ENCODE assay signal across 1 cellular context in genomic region chr1:111139956-111140679, GRCh38.
TF ChIP-seq lines count a peak whose summit lies in the region.

CEPT1 (plus strand) TSS chr1:111140223; CDS start chr1:111147715, 7,492 bp downstream.
DRAM2 (minus strand) TSS chr1:111140093; CDS start chr1:111131554, 8,539 bp downstream.

TF ChIP-seq in HepG2, 621 proteins besides CTCF, POLR2A, EP300 and RAD21 (continued from another document and continues in another):
- TF ChIP-seq ZNF335 (CRISPR knock-in tag; IDR thresholded peaks at IDR 0.05) (peak; percentile 46; the same call in 1 of the 2 replicates), BRD4 (CRISPR knock-in tag; IDR thresholded peaks at IDR 0.05) (0 out of 2 replicates have a peak, but pooled peaks have one; percentile 15), AKAP8 (CRISPR knock-in tag; IDR thresholded peaks at IDR 0.05) (no peak), GTF3A (CRISPR knock-in tag; conservative IDR thresholded peaks at IDR 0.05) (no peak), SETDB1 (CRISPR knock-in tag; IDR thresholded peaks at IDR 0.05; ENCODE audit: borderline replicate concordance) (no peak), NRL (CRISPR knock-in tag; IDR thresholded peaks at IDR 0.05; ENCODE audit: borderline replicate concordance) (peak; percentile 63; the same call in 1 of the 2 replicates), FIP1L1 (IDR thresholded peaks at IDR 0.05; ENCODE audit: borderline replicate concordance, insufficient read depth, low read depth, low read length) (no peak), ZNF775 (CRISPR knock-in tag; IDR thresholded peaks at IDR 0.05; ENCODE audit: borderline replicate concordance) (no peak), THAP7 (CRISPR knock-in tag; IDR thresholded peaks at IDR 0.05) (no peak; the same call in 1 of the 2 replicates), NFKB2 (CRISPR knock-in tag; IDR thresholded peaks at IDR 0.05; ENCODE audit: borderline replicate concordance) (no peak), ZNF766 (CRISPR knock-in tag; IDR thresholded peaks at IDR 0.05; ENCODE audit: borderline replicate concordance) (peak; percentile 52; the same call in 1 of the 2 replicates), ZNF660 (CRISPR knock-in tag; IDR thresholded peaks at IDR 0.05; ENCODE audit: borderline replicate concordance, low read depth) (no peak), E2F1 (CRISPR knock-in tag; IDR thresholded peaks at IDR 0.05) (peak; percentile 20; the same call in 1 of the 2 replicates), ZFYVE20 (CRISPR knock-in tag; IDR thresholded peaks at IDR 0.05; ENCODE audit: borderline replicate concordance, low read depth) (no peak), ZNF674 (CRISPR knock-in tag; IDR thresholded peaks at IDR 0.05; ENCODE audit: low read depth) (no peak), MXI1 (IDR thresholded peaks at IDR 0.05; ENCODE audit: borderline replicate concordance, low read depth, low read length) (0 out of 3 replicates have a peak, but pooled peaks have one; percentile 36), MZF1 (CRISPR knock-in tag; IDR thresholded peaks at IDR 0.05; ENCODE audit: borderline replicate concordance) (no peak), ZNF274 (CRISPR knock-in tag; IDR thresholded peaks at IDR 0.05) (no peak; the same call in 1 of the 2 replicates), ZNF777 (CRISPR knock-in tag; IDR thresholded peaks at IDR 0.05) (no peak; the same call in 1 of the 2 replicates), FOXC1 (CRISPR knock-in tag; IDR thresholded peaks at IDR 0.05; ENCODE audit: borderline replicate concordance) (peak; percentile 47; the same call in 1 of the 2 replicates), ELF1 (CRISPR knock-in tag; IDR thresholded peaks at IDR 0.05) (0 out of 2 replicates have a peak, but pooled peaks have one; percentile 13), NR2C2 (CRISPR knock-in tag; IDR thresholded peaks at IDR 0.05; ENCODE audit: borderline replicate concordance) (peak; percentile 50; the same call in 1 of the 2 replicates), SOX5 (CRISPR knock-in tag; IDR thresholded peaks at IDR 0.05; ENCODE audit: borderline replicate concordance) (peak; percentile 24; the same call in 1 of the 2 replicates), CSRNP2 (CRISPR knock-in tag; conservative IDR thresholded peaks at IDR 0.05; ENCODE audit: low read depth) (no peak), ZNF468 (CRISPR knock-in tag; IDR thresholded peaks at IDR 0.05) (0 out of 2 replicates have a peak, but pooled peaks have one; percentile 3), ATAD3A (CRISPR knock-in tag; IDR thresholded peaks at IDR 0.05) (no peak), BRF2 (CRISPR knock-in tag; IDR thresholded peaks at IDR 0.05) (no peak), SNRNP70 (IDR thresholded peaks at IDR 0.05; ENCODE audit: low read depth, low read length) (no peak), EHMT2 (IDR thresholded peaks at IDR 0.05; ENCODE audit: borderline replicate concordance, low read depth, low read length) (no peak), HNF4A (CRISPR knock-in tag; IDR thresholded peaks at IDR 0.05) (no peak), JUNB (CRISPR knock-in tag; IDR thresholded peaks at IDR 0.05; ENCODE audit: borderline replicate concordance) (no peak), HOXA5 (CRISPR knock-in tag; IDR thresholded peaks at IDR 0.05) (peak; percentile 27), JDP2 (CRISPR knock-in tag; IDR thresholded peaks at IDR 0.05; ENCODE audit: borderline replicate concordance) (no peak), ZZZ3 (CRISPR knock-in tag; IDR thresholded peaks at IDR 0.05; ENCODE audit: borderline replicate concordance) (no peak; the same call in 1 of the 2 replicates), ZNF577 (CRISPR knock-in tag; IDR thresholded peaks at IDR 0.05; ENCODE audit: borderline replicate concordance, low read depth) (no peak)
- TF ChIP-seq, protein P1, sequence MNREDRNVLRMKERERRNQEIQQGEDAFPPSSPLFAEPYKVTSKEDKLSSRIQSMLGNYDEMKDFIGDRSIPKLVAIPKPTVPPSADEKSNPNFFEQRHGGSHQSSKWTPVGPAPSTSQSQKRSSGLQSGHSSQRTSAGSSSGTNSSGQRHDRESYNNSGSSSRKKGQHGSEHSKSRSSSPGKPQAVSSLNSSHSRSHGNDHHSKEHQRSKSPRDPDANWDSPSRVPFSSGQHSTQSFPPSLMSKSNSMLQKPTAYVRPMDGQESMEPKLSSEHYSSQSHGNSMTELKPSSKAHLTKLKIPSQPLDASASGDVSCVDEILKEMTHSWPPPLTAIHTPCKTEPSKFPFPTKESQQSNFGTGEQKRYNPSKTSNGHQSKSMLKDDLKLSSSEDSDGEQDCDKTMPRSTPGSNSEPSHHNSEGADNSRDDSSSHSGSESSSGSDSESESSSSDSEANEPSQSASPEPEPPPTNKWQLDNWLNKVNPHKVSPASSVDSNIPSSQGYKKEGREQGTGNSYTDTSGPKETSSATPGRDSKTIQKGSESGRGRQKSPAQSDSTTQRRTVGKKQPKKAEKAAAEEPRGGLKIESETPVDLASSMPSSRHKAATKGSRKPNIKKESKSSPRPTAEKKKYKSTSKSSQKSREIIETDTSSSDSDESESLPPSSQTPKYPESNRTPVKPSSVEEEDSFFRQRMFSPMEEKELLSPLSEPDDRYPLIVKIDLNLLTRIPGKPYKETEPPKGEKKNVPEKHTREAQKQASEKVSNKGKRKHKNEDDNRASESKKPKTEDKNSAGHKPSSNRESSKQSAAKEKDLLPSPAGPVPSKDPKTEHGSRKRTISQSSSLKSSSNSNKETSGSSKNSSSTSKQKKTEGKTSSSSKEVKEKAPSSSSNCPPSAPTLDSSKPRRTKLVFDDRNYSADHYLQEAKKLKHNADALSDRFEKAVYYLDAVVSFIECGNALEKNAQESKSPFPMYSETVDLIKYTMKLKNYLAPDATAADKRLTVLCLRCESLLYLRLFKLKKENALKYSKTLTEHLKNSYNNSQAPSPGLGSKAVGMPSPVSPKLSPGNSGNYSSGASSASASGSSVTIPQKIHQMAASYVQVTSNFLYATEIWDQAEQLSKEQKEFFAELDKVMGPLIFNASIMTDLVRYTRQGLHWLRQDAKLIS (CRISPR knock-in tag; IDR thresholded peaks at IDR 0.05), result no peak
- TF ChIP-seq, protein P2, sequence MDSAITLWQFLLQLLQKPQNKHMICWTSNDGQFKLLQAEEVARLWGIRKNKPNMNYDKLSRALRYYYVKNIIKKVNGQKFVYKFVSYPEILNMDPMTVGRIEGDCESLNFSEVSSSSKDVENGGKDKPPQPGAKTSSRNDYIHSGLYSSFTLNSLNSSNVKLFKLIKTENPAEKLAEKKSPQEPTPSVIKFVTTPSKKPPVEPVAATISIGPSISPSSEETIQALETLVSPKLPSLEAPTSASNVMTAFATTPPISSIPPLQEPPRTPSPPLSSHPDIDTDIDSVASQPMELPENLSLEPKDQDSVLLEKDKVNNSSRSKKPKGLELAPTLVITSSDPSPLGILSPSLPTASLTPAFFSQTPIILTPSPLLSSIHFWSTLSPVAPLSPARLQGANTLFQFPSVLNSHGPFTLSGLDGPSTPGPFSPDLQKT (CRISPR knock-in tag; IDR thresholded peaks at IDR 0.05; ENCODE audit: borderline replicate concordance), result no peak
- TF ChIP-seq, protein P3, sequence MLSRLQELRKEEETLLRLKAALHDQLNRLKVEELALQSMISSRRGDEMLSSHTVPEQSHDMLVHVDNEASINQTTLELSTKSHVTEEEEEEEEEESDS (CRISPR knock-in tag; IDR thresholded peaks at IDR 0.05; ENCODE audit: borderline replicate concordance), result no peak
- TF ChIP-seq, protein P4, sequence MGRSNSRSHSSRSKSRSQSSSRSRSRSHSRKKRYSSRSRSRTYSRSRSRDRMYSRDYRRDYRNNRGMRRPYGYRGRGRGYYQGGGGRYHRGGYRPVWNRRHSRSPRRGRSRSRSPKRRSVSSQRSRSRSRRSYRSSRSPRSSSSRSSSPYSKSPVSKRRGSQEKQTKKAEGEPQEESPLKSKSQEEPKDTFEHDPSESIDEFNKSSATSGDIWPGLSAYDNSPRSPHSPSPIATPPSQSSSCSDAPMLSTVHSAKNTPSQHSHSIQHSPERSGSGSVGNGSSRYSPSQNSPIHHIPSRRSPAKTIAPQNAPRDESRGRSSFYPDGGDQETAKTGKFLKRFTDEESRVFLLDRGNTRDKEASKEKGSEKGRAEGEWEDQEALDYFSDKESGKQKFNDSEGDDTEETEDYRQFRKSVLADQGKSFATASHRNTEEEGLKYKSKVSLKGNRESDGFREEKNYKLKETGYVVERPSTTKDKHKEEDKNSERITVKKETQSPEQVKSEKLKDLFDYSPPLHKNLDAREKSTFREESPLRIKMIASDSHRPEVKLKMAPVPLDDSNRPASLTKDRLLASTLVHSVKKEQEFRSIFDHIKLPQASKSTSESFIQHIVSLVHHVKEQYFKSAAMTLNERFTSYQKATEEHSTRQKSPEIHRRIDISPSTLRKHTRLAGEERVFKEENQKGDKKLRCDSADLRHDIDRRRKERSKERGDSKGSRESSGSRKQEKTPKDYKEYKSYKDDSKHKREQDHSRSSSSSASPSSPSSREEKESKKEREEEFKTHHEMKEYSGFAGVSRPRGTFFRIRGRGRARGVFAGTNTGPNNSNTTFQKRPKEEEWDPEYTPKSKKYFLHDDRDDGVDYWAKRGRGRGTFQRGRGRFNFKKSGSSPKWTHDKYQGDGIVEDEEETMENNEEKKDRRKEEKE (IDR thresholded peaks at IDR 0.05), result no peak
- TF ChIP-seq, protein P5, sequence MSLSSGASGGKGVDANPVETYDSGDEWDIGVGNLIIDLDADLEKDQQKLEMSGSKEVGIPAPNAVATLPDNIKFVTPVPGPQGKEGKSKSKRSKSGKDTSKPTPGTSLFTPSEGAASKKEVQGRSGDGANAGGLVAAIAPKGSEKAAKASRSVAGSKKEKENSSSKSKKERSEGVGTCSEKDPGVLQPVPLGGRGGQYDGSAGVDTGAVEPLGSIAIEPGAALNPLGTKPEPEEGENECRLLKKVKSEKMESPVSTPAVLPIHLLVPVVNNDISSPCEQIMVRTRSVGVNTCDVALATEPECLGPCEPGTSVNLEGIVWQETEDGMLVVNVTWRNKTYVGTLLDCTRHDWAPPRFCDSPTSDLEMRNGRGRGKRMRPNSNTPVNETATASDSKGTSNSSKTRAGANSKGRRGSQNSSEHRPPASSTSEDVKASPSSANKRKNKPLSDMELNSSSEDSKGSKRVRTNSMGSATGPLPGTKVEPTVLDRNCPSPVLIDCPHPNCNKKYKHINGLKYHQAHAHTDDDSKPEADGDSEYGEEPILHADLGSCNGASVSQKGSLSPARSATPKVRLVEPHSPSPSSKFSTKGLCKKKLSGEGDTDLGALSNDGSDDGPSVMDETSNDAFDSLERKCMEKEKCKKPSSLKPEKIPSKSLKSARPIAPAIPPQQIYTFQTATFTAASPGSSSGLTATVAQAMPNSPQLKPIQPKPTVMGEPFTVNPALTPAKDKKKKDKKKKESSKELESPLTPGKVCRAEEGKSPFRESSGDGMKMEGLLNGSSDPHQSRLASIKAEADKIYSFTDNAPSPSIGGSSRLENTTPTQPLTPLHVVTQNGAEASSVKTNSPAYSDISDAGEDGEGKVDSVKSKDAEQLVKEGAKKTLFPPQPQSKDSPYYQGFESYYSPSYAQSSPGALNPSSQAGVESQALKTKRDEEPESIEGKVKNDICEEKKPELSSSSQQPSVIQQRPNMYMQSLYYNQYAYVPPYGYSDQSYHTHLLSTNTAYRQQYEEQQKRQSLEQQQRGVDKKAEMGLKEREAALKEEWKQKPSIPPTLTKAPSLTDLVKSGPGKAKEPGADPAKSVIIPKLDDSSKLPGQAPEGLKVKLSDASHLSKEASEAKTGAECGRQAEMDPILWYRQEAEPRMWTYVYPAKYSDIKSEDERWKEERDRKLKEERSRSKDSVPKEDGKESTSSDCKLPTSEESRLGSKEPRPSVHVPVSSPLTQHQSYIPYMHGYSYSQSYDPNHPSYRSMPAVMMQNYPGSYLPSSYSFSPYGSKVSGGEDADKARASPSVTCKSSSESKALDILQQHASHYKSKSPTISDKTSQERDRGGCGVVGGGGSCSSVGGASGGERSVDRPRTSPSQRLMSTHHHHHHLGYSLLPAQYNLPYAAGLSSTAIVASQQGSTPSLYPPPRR (CRISPR knock-in tag; IDR thresholded peaks at IDR 0.05; ENCODE audit: borderline replicate concordance), result no peak
